Comparison of ENCODE assay signal across 1 cellular context in genomic region chr5:141604318-141604717, GRCh38.
TF ChIP-seq lines count a peak whose summit lies in the region.

No MANE protein-coding gene starts in this region.

TF ChIP-seq in GM12878, 131 proteins besides CTCF, POLR2A, EP300 and RAD21:
- TF ChIP-seq ZBTB33 (IDR thresholded peaks at IDR 0.05) (no peak), E2F4 (IDR thresholded peaks at IDR 0.05; ENCODE audit: low read depth, low read length) (no peak), ZNF217 (IDR thresholded peaks at IDR 0.05) (no peak), HSF1 (IDR thresholded peaks at IDR 0.05; ENCODE audit: low read depth, low read length) (no peak), ZNF384 (IDR thresholded peaks at IDR 0.05; ENCODE audit: borderline replicate concordance, low read depth, low read length) (no peak), NFXL1 (IDR thresholded peaks at IDR 0.05; ENCODE audit: borderline replicate concordance) (no peak), MTA3 (IDR thresholded peaks at IDR 0.05; ENCODE audit: borderline replicate concordance, low read length) (no peak), SMAD1 (IDR thresholded peaks at IDR 0.05; ENCODE audit: low read depth, partially characterized antibody) (no peak), SKIL (IDR thresholded peaks at IDR 0.05; ENCODE audit: low read depth, poor library complexity, severe bottlenecking) (no peak), BCL3 (IDR thresholded peaks at IDR 0.05; ENCODE audit: borderline replicate concordance, insufficient read depth, low read depth, low read length, poor library complexity, severe bottlenecking) (no peak), CEBPZ (IDR thresholded peaks at IDR 0.05; ENCODE audit: low read depth, low read length) (no peak), SRF (IDR thresholded peaks at IDR 0.05; ENCODE audit: low read depth in 2 of 2, low read length in 2 of 2) (no peak), POLR2AphosphoS2 (IDR thresholded peaks at IDR 0.05; ENCODE audit: low read depth, low read length) (no peak), WRNIP1 (IDR thresholded peaks at IDR 0.05; ENCODE audit: borderline replicate concordance, low read depth, low read length) (no peak)
TF ChIP-seq in GM12878: peak in this region for 0.
